ENCODE assay signal across 15 cellular contexts in the genomic region with DNA sequence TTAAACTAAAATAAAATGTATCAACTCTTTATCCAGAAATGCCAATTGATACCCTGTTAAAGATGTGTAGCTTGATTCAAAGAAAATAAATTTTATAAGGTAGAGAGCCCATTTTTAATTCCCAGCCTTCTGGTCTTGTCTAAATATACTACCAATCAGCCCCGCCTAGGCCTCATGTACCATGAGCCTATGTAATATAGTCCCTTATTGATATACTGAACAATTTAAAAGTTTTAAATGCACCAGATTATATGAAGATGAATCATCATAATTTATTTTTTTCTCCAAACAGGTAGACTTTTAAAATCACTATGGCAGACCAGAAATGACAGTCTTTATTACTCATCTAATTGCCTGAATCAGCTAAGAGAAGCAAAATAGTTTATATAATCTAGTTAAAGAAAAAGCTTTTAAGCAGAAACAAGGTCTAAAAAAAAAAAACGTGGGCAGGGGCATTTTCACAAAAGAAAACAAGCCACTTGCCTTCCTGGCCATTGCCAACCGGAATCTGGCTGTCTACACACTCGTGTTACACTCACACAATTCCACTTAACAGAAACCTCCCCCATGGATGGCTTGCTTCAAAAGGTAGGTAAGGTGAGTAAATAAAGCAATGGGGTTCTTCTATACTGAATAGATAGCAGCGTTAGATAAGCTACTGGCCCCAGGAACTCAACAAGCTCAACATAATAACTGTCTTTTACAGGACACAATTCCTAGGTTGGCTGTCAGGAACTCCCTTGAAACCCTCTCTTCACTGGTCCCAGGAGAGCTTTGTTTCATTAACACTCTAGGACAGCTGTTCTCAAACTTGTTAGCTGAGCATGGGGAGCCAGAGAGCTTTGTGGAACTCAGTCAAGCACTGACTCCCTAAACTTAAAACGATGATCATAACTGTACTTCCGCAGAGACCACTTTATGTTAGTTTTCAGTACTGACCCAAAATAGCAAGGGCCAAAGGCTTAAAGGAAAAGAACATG. TPM values are rescaled to one million over a fixed set of nuclear protein-coding genes. Genes with fewer than 3 reads are reported as not detected.
DNase-seq lines count a peak whose midpoint lies in the region; ATAC-seq and TF ChIP-seq lines count a peak whose summit lies in the region.
"Had no signal": no experiment of that assay in that cellular context is flagged by ENCODE, and none has a peak within 500 bp of the region (broad histone marks: within the 10 kb centered on the region; RNA-seq: fewer than 3 reads in every experiment).

No MANE protein-coding gene starts in this region.

- H4K20me1 ChIP-seq in BLaER1, result peaks cover 11% of the 10 kb centered on the region

- H3K4me3 Mint-ChIP-seq in glutamatergic neuron (ENCODE audit: unreplicated experiment), result peak overlapping the region; percentile 67
- no peak overlapping the region for H3K4me3 Mint-ChIP-seq in CD14-positive monocyte
- H3K4me3 Mint-ChIP-seq: brain had no signal

- intact Hi-C loops in CD14-positive monocyte (cut with micrococcal nuclease) (no loop called here), left cardiac atrium (cut with DNase I) (no loop called here)

- H3K4me1 ChIP-seq in BLaER1, result peaks cover 12% of the 10 kb centered on the region
- H3K4me1 ChIP-seq: SJSA1 had no signal

- DNase-seq in NCI-H128 (lab: John Stamatoyannopoulos, UW; ENCODE audit: unreplicated experiment) (peak; percentile 87), NCI-H524 (lab: John Stamatoyannopoulos, UW) (peak; percentile 81 to 91), glutamatergic neuron (no peak), CD14-positive monocyte (ENCODE audit: low spot score) (no peak), left cardiac atrium (no peak)
- no peak for DNase-seq in stimulated activated naive CD4-positive, alpha-beta T cell (lab: John Stamatoyannopoulos, UW)
- DNase-seq: activated CD4-positive, CD25-positive, alpha-beta regulatory T cell had no signal

- peaks cover 24% of the 10 kb centered on the region for H3K36me3 ChIP-seq in BLaER1
- H3K36me3 ChIP-seq: SJSA1, thoracic aorta had no signal

- H3K9me3 Mint-ChIP-seq in glutamatergic neuron (ENCODE audit: unreplicated experiment), result peaks cover 2% of the 10 kb centered on the region
- peaks cover 0 to 2% (median 0%) of the 10 kb centered on the region in 7 donors for H3K9me3 Mint-ChIP-seq in CD14-positive monocyte
- H3K9me3 Mint-ChIP-seq: activated T-helper 2 cell treated with anti-CD3 and anti-CD28 coated beads, Interferon-gamma antibody, Interleukin-2, Interleukin-4, amounts not matched to agents 10 μg/mL and 5 μg/mL and 100 μg/mL, durations not matched to agents 14 hours and 24 hours and 36 hours; brain had no signal

- H3K27ac ChIP-seq in BLaER1, result no peak overlapping the region
- H3K27ac ChIP-seq: HL-60, SJSA1, thoracic aorta had no signal

- no peak overlapping the region for H3K9ac ChIP-seq in BLaER1

- ATAC-seq in left cardiac atrium (no peak), GM21576 (IDR thresholded peaks at IDR 0.05; ENCODE audit: unreplicated experiment) (no peak)
- ATAC-seq: sciatic nerve had no signal

- H3K27ac Mint-ChIP-seq in glutamatergic neuron (ENCODE audit: unreplicated experiment) (peak overlapping the region; percentile 78), CD14-positive monocyte (no peak overlapping the region)
- H3K27ac Mint-ChIP-seq: activated T-helper 2 cell treated with anti-CD3 and anti-CD28 coated beads, Interferon-gamma antibody, Interleukin-2, Interleukin-4, amounts not matched to agents 10 μg/mL and 5 μg/mL and 100 μg/mL, durations not matched to agents 14 hours and 24 hours and 36 hours had no signal

- no peak for TF ChIP-seq CTCF in glutamatergic neuron (IDR thresholded peaks at IDR 0.05; ENCODE audit: partially characterized antibody, unreplicated experiment)
- TF ChIP-seq CTCF in CD14-positive monocyte (IDR thresholded peaks at IDR 0.05), result no peak

- peaks cover 18% of the 10 kb centered on the region for H3K4me1 Mint-ChIP-seq in glutamatergic neuron (ENCODE audit: low read depth, unreplicated experiment)
- no peaks in the 10 kb centered on the region for H3K4me1 Mint-ChIP-seq in CD14-positive monocyte

- no peaks in the 10 kb centered on the region for H3K9me3 ChIP-seq in BLaER1
- H3K9me3 ChIP-seq: SJSA1, thoracic aorta had no signal

- H3K4me2 ChIP-seq in BLaER1, result peak overlapping the region; percentile 16

- no peaks in the 10 kb centered on the region for H3K36me3 Mint-ChIP-seq in glutamatergic neuron (ENCODE audit: unreplicated experiment)
- no peaks in the 10 kb centered on the region for H3K36me3 Mint-ChIP-seq in CD14-positive monocyte
- H3K36me3 Mint-ChIP-seq: brain had no signal

- no peak overlapping the region for H3K4me3 ChIP-seq in BLaER1
- H3K4me3 ChIP-seq: SJSA1, thoracic aorta had no signal

- peaks cover 2% of the 10 kb centered on the region for H3K27me3 Mint-ChIP-seq in glutamatergic neuron (ENCODE audit: unreplicated experiment)
- H3K27me3 Mint-ChIP-seq in CD14-positive monocyte (ENCODE audit: low read depth in 3 of 3), result peaks cover 0 to 1% (median under 1%) of the 10 kb centered on the region in 3 donors

- no peaks in the 10 kb centered on the region for H3K27me3 ChIP-seq in BLaER1
- H3K27me3 ChIP-seq: SJSA1 had no signal

RNA-seq across cellular contexts. Expression of a gene that starts 37.2 kb away (rescaled TPM):
- total RNA-seq in glutamatergic neuron (ENCODE audit: unreplicated experiment), result 169 TPM
- polyA plus RNA-seq in CD14-positive monocyte, result not detected
- 10 to 100 TPM; 15.9 to 29.8 TPM for total RNA-seq in left cardiac atrium

Comparison
In these comparisons a context has a peak if more than half of its experiments do, and no peak if none do; other contexts are left out.
1. DNase-seq: peak in NCI-H128 (single experiment) and NCI-H524 (2 of 2); none in glutamatergic neuron (single experiment), CD14-positive monocyte (single experiment), left cardiac atrium (single experiment) and stimulated activated naive CD4-positive, alpha-beta T cell (0 of 6).